ENCODE assay signal across 26 cellular contexts in the genomic region with DNA sequence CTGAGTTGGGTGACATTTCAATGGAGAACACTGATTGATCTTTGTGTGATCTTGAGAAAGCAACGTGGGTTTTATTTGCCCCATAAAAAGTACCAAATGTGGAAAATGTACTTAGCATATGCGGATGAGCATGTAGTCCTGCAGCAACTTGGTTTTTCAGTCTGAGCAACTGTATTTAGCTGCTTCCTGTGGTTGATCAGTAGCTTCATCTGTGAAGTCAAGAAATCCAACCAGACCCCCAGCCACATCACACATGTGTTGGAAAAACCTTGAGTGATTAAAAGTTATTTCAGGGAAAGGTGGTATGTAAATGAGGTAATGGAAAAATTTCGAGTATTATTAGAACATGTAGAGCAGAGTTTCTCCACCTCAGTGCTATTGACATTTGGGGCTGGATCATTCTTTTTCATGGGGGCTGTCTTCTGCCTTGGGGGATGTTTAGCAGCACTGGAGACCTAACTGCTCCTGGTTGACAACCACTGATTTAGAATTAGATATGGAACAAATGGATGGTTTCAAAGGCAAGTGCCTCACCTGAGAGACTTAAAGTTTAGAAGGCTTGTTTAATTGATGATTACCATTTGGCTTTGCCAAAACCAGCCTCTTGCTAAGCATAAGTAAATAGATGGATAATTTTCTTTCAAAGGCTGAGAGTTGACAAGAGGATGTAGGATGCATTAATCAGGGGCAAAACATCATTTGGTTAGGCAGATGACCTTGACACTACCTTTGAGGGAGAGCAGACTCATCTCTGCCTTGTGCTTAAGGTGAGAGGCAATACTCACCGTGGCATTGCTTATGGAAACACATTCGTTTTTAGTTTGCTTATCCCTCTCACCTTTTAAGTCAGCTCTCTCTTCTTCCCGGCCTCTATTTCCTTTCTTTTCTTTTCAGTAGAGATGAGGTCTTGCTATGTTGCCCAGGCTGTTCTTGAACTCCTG.
A peak's percentile ranks its signal among the peaks of the same experiment; 100 is the strongest.
DNase-seq lines count a peak whose midpoint lies in the region; ATAC-seq, FAIRE-seq and TF ChIP-seq lines count a peak whose summit lies in the region.
"Had no signal": no experiment of that assay in that cellular context is flagged by ENCODE, and none has a peak within 500 bp of the region (broad histone marks: within the 10 kb centered on the region; RNA-seq: fewer than 3 reads in every experiment).

No MANE protein-coding gene starts in this region.

- H3K4me1 ChIP-seq in BLaER1 = peaks cover 17% of the 10 kb centered on the region
- no peaks in the 10 kb centered on the region for H3K4me1 ChIP-seq in HepG2 (ENCODE audit: insufficient read depth, low read length)
- H3K4me1 ChIP-seq in sigmoid colon = no peaks in the 10 kb centered on the region
- H3K4me1 ChIP-seq: HAP-1, Peyer's patch had no signal

- H3K9me3 ChIP-seq in BLaER1 (peaks cover 6% of the 10 kb centered on the region; the same call in 1 of the 2 replicates), HepG2 (ENCODE audit: low read length) (peaks cover 3% of the 10 kb centered on the region), sigmoid colon (no peaks in the 10 kb centered on the region)
- H3K9me3 ChIP-seq: HAP-1, mucosa of descending colon, Peyer's patch had no signal

- no peak overlapping the region for H3K27ac ChIP-seq in BLaER1
- H3K27ac ChIP-seq in caudate nucleus (ENCODE audit: low read depth, low read length) = peak overlapping the region; percentile 6
- no peak overlapping the region for H3K27ac ChIP-seq in HepG2 (ENCODE audit: extremely low read length, insufficient read depth, low read length)
- no peak overlapping the region for H3K27ac ChIP-seq in sigmoid colon
- H3K27ac ChIP-seq: HL-60, Peyer's patch had no signal

- intact Hi-C loops in HepG2 (cut with micrococcal nuclease; ENCODE audit: unreplicated experiment) = no loop called here
- intact Hi-C loops in sigmoid colon (cut with DNase I) = no loop called here

- no peak for FAIRE-seq in HepG2 (lab: Jason Lieb, UNC)
- FAIRE-seq: urothelium cell line had no signal

- no peak for ATAC-seq in HepG2
- no peak for ATAC-seq in HG03108 (IDR thresholded peaks at IDR 0.05; ENCODE audit: unreplicated experiment)
- ATAC-seq: left colon, mucosa of descending colon had no signal

- POLR2A ChIA-PET in HepG2 (lab: Yijun Ruan, JAX) = no interaction called here

- no peak for TF ChIP-seq RAD21 in HepG2 (CRISPR knock-in tag; IDR thresholded peaks at IDR 0.05)

- H3K36me3 ChIP-seq in BLaER1 = no peaks in the 10 kb centered on the region
- no peaks in the 10 kb centered on the region for H3K36me3 ChIP-seq in HepG2 (replicated peaks in 1 of 2; ENCODE audit: control insufficient read depth in 1 of 2, insufficient read depth in 2 of 2, low read length in 2 of 2)
- H3K36me3 ChIP-seq in sigmoid colon = no peaks in the 10 kb centered on the region
- H3K36me3 ChIP-seq: HAP-1, Peyer's patch had no signal

- H3K79me2 ChIP-seq in HepG2 (ENCODE audit: insufficient read depth, low read length) = no peaks in the 10 kb centered on the region

- H2AFZ ChIP-seq in HepG2 (ENCODE audit: low read length) = no peak overlapping the region

- TF ChIP-seq CTCF in HepG2 (CRISPR knock-in tag; IDR thresholded peaks at IDR 0.05) (no peak), sigmoid colon (IDR thresholded peaks at IDR 0.05) (no peak)

- H4K20me1 ChIP-seq in BLaER1 (no peaks in the 10 kb centered on the region), HepG2 (ENCODE audit: insufficient read depth, low read length) (no peaks in the 10 kb centered on the region)

- 85% methylated on average over 6 of the region's 6 CpGs for WGBS in HepG2 (ENCODE audit: low lambda C conversion rate)
- WGBS in sigmoid colon, 2 donors = 59 to 76% methylated on average over 6 of the region's 6 CpGs

- in situ Hi-C loops in HepG2 (cut with HindIII; ENCODE audit: extremely low pct_ligation_motif_present, low pct_unique_long_range_greater_than_20kb) = no loop called here

- DNase-seq in activated CD4-positive, alpha-beta T cell treated with anti-CD3 and anti-CD28 coated beads for 48 hours = peak; percentile 3
- no peak for DNase-seq in activated CD4-positive, alpha-beta T cell treated with anti-CD3 and anti-CD28 coated beads for 1 hour
- DNase-seq in NCI-H69 (lab: John Stamatoyannopoulos, UW) = peak; percentile 1
- peak in 1 of 61 donors; percentile 0 for DNase-seq in caudate nucleus (lab: John Stamatoyannopoulos, UW)
- no peak for DNase-seq in HepG2 (ENCODE audit: low spot score)
- no peak for DNase-seq in sigmoid colon
- DNase-seq: activated CD8-positive, alpha-beta memory T cell treated with anti-CD3 and anti-CD28 coated beads, Interleukin-2, amount 50 U/mL, for 48 hours; activated effector memory CD4-positive, alpha-beta T cell treated with anti-CD3 and anti-CD28 coated beads, Interleukin-2, amount 50 U/mL, for 16 hours; CD8-positive, alpha-beta memory T cell; cerebellar nuclear complex; dermis blood vessel endothelial cell; DMS 273 treated with DMSO at 0.1 percent for 48 hours; endodermal cell; left colon; mucosa of descending colon; NCI-H1930; NCI-H526; Peyer's patch; SIG-M5; stimulated activated naive CD4-positive, alpha-beta T cell treated with Interleukin-2 at 50 U/mL for 16 hours; T-helper 9 cell had no signal

- H3K4me3 ChIP-seq in BLaER1 (no peak overlapping the region), HepG2 (replicated peaks in 1 of 3; ENCODE audit: insufficient read depth in 1 of 3, low read depth in 2 of 3, low read length in 3 of 3) (no peak overlapping the region), sigmoid colon (no peak overlapping the region)
- H3K4me3 ChIP-seq: HAP-1, mucosa of descending colon, Peyer's patch had no signal

- H3K27me3 ChIP-seq in BLaER1 (no peaks in the 10 kb centered on the region), HepG2 (ENCODE audit: control insufficient read depth in 1 of 2, insufficient read depth in 2 of 2, low read length in 2 of 2) (no peaks in the 10 kb centered on the region), sigmoid colon (no peaks in the 10 kb centered on the region)
- H3K27me3 ChIP-seq: Peyer's patch had no signal

- no peak overlapping the region for H3K9ac ChIP-seq in BLaER1
- H3K9ac ChIP-seq in HepG2 (ENCODE audit: insufficient read depth, low read depth, low read length) = no peak overlapping the region

- no TSS peak for BruUV-seq in HepG2 (replicated peaks; lab: Mats Ljungman, UMichigan)

- TF ChIP-seq POLR2A in HepG2 (IDR thresholded peaks at IDR 0.05; ENCODE audit: insufficient read depth in 1 of 2, low read depth in 2 of 2, low read length in 2 of 2) = no peak
- no peak for TF ChIP-seq POLR2A in sigmoid colon (IDR thresholded peaks at IDR 0.05)

- CTCF ChIA-PET in HepG2 (lab: Yijun Ruan, JAX; ENCODE audit: low intra/inter-chr PET ratio, low total read pairs) = no interaction called here

- H3K4me2 ChIP-seq in BLaER1 (peak overlapping the region; percentile 31), HepG2 (ENCODE audit: low read depth, low read length) (no peak overlapping the region)

- TF ChIP-seq EP300 in HepG2 (IDR thresholded peaks at IDR 0.05; ENCODE audit: low read depth in 2 of 2, low read length in 2 of 2) (no peak), HepG2 (CRISPR knock-in tag; IDR thresholded peaks at IDR 0.05; ENCODE audit: borderline replicate concordance) (no peak), sigmoid colon (IDR thresholded peaks at IDR 0.05) (no peak)

TF ChIP-seq in HepG2, 621 proteins besides CTCF, POLR2A, EP300 and RAD21 (continues in another document):
- TF ChIP-seq ZNF292 (CRISPR knock-in tag; IDR thresholded peaks at IDR 0.05; ENCODE audit: borderline replicate concordance, low read depth) (no peak), MBD4 (IDR thresholded peaks at IDR 0.05; ENCODE audit: borderline replicate concordance, low read length) (no peak), STAT5B (CRISPR knock-in tag; IDR thresholded peaks at IDR 0.05) (no peak), ZNF34 (CRISPR knock-in tag; IDR thresholded peaks at IDR 0.05; ENCODE audit: borderline replicate concordance) (no peak), LCORL (IDR thresholded peaks at IDR 0.05) (no peak), LCORL (CRISPR knock-in tag; IDR thresholded peaks at IDR 0.05) (no peak)
- TF ChIP-seq, protein P1, sequence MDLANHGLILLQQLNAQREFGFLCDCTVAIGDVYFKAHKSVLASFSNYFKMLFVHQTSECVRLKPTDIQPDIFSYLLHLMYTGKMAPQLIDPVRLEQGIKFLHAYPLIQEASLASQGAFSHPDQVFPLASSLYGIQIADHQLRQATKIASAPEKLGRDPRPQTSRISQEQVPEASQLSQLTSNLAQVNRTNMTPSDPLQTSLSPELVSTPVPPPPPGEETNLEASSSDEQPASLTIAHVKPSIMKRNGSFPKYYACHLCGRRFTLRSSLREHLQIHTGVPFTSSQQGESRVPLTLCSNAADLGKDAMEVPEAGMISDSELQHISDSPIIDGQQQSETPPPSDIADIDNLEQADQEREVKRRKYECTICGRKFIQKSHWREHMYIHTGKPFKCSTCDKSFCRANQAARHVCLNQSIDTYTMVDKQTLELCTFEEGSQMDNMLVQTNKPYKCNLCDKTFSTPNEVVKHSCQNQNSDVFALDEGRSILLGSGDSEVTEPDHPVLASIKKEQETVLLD (CRISPR knock-in tag; IDR thresholded peaks at IDR 0.05; ENCODE audit: low read depth) = no peak
- TF ChIP-seq, protein P2, sequence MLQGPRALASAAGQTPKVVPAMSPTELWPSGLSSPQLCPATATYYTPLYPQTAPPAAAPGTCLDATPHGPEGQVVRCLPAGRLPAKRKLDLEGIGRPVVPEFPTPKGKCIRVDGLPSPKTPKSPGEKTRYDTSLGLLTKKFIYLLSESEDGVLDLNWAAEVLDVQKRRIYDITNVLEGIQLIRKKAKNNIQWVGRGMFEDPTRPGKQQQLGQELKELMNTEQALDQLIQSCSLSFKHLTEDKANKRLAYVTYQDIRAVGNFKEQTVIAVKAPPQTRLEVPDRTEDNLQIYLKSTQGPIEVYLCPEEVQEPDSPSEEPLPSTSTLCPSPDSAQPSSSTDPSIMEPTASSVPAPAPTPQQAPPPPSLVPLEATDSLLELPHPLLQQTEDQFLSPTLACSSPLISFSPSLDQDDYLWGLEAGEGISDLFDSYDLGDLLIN (CRISPR knock-in tag; IDR thresholded peaks at IDR 0.05; ENCODE audit: borderline replicate concordance) = no peak

Comparison
In these comparisons a context has a peak if more than half of its experiments do, and no peak if none do; other contexts are left out.
1. DNase-seq: peak in activated CD4-positive, alpha-beta T cell treated with anti-CD3 and anti-CD28 coated beads for 48 hours (single experiment) and NCI-H69 (single experiment); none in activated CD4-positive, alpha-beta T cell treated with anti-CD3 and anti-CD28 coated beads for 1 hour (single experiment), HepG2 (single experiment) and sigmoid colon (single experiment).